1 cellular context compared by ENCODE assay signal in the genomic region with DNA sequence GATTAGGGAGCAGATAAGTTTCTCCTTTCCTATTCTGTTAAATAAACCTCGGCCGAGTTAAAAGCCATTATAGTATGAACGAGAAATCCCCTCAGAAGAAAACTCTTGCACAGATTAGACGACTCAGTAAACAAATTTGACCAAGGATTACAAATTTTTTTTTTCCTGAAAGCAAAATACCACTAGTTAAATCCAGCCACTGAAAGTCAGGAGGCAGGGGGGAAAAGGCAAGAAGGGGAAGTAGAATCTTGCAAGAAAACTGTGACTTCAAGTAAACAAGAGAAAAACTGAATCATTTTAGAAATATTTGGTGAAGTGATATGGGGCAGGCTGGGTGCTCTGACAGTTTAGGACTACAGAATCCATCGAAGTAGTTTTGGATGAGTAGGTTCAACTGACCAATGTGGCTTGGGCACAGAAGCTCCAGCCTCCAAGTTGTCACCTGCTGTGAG.
TF ChIP-seq lines count a peak whose summit lies in the region.

No MANE protein-coding gene starts in this region.

TF ChIP-seq in SK-N-SH, 30 proteins besides CTCF, POLR2A, EP300 and RAD21 (continued from another document):
- TF ChIP-seq USF2 (IDR thresholded peaks at IDR 0.05; ENCODE audit: borderline replicate concordance, low read depth, low read length) (no peak), MAX (IDR thresholded peaks at IDR 0.05; ENCODE audit: low read depth) (no peak)
TF ChIP-seq in SK-N-SH: peak in this region for 0.
